21 cellular contexts compared by ENCODE assay signal in genomic region chr5:33690736-33691135, GRCh38.
DNase-seq lines count a peak whose midpoint lies in the region; ATAC-seq and TF ChIP-seq lines count a peak whose summit lies in the region.
"Had no signal": no experiment of that assay in that cellular context is flagged by ENCODE, and none has a peak within 500 bp of the region (broad histone marks: within the 10 kb centered on the region; RNA-seq: fewer than 3 reads in every experiment).

No MANE protein-coding gene starts in this region.

- DNase-seq in AG04450 (ENCODE audit: low read depth, low spot score) (peak; percentile 67), HCEC 1CT (peak; percentile 90), amniotic stem cell (lab: John Stamatoyannopoulos, UW) (peak; percentile 47), caudate nucleus (lab: John Stamatoyannopoulos, UW) (no peak)
- DNase-seq in activated naive CD4-positive, alpha-beta T cell treated with anti-CD3 and anti-CD28 coated beads, Interleukin-2, amount 50 U/mL, for 72 hours (ENCODE audit: low spot score in 2 of 2): no peak
- DNase-seq: activated CD8-positive, alpha-beta T cell treated with anti-CD3 and anti-CD28 coated beads for 36 hours; activated effector memory CD4-positive, alpha-beta T cell treated with anti-CD3 and anti-CD28 coated beads, Interleukin-2, amount 50 U/mL, for 16 hours; DND-41; erythroblast; Kasumi-1; midbrain; NCI-H187; NCI-H526; RPMI8226; T-helper 9 cell had no signal

- no peak for TF ChIP-seq POLR2A in gastroesophageal sphincter (IDR thresholded peaks at IDR 0.05)

- no peak overlapping the region for H3K27ac Mint-ChIP-seq in activated naive CD4-positive, alpha-beta T cell treated with anti-CD3 and anti-CD28 coated beads, Interleukin-2, amount 50 U/mL, for 72 hours
- H3K27ac Mint-ChIP-seq: activated CD8-positive, alpha-beta T cell treated with anti-CD3 and anti-CD28 coated beads for 36 hours; GM23338; type B pancreatic cell had no signal

- H3K4me3 ChIP-seq in AG04450 (ENCODE audit: low read depth, low read length) (no peak overlapping the region), gastroesophageal sphincter (no peak overlapping the region)
- H3K4me3 ChIP-seq: BLaER1 treated with 17β-estradiol and CSF1 and Interleukin-3, amounts not matched to agents 10 nM and 100 nM; GM23338 had no signal

- H3K27ac ChIP-seq in AG04450 (ENCODE audit: low read depth, low read length) (peak overlapping the region; percentile 23), gastroesophageal sphincter (no peak overlapping the region), caudate nucleus (ENCODE audit: low read depth, low read length) (no peak overlapping the region)
- H3K27ac ChIP-seq: BLaER1 treated with 17β-estradiol and CSF1 and Interleukin-3, amounts not matched to agents 10 nM and 100 nM had no signal

- ATAC-seq in gastroesophageal sphincter: peak; percentile 52
- ATAC-seq in activated naive CD4-positive, alpha-beta T cell treated with anti-CD3 and anti-CD28 coated beads, Interleukin-2, amount 50 U/mL, for 72 hours: no peak
- ATAC-seq in GM21576 (IDR thresholded peaks at IDR 0.05; ENCODE audit: unreplicated experiment): no peak
- ATAC-seq in GM21717 (IDR thresholded peaks at IDR 0.05; ENCODE audit: unreplicated experiment): no peak
- ATAC-seq: activated CD8-positive, alpha-beta T cell treated with anti-CD3 and anti-CD28 coated beads for 36 hours; GM23338 had no signal

- H3K36me3 Mint-ChIP-seq in activated naive CD4-positive, alpha-beta T cell treated with anti-CD3 and anti-CD28 coated beads, Interleukin-2, amount 50 U/mL, for 72 hours: peaks cover 0 to 6% of the 10 kb centered on the region in 2 donors

- 76 to 77% methylated on average over 8 of the region's 8 CpGs for WGBS in gastroesophageal sphincter (ENCODE audit: low coverage in 1 of 2), 2 donors

- H3K4me1 ChIP-seq in gastroesophageal sphincter: peaks cover 0 to 17% (median 9%) of the 10 kb centered on the region in 3 donors

- peaks cover 5 to 14% of the 10 kb centered on the region in 2 donors for H3K9me3 Mint-ChIP-seq in activated naive CD4-positive, alpha-beta T cell treated with anti-CD3 and anti-CD28 coated beads, Interleukin-2, amount 50 U/mL, for 72 hours

- H3K27me3 ChIP-seq in AG04450 (ENCODE audit: control insufficient read depth, insufficient read depth, low read length) (no peaks in the 10 kb centered on the region), gastroesophageal sphincter (no peaks in the 10 kb centered on the region)
- H3K27me3 ChIP-seq: BLaER1 treated with 17β-estradiol and CSF1 and Interleukin-3, amounts not matched to agents 10 nM and 100 nM had no signal

- no peak for TF ChIP-seq CTCF in AG04450 (IDR thresholded peaks at IDR 0.05; ENCODE audit: low read depth, low read length)
- no peak for TF ChIP-seq CTCF in gastroesophageal sphincter (IDR thresholded peaks at IDR 0.05)

- H3K36me3 ChIP-seq in gastroesophageal sphincter: no peaks in the 10 kb centered on the region
- H3K36me3 ChIP-seq: BLaER1 treated with 17β-estradiol and CSF1 and Interleukin-3, amounts not matched to agents 10 nM and 100 nM had no signal

- CTCF ChIA-PET in AG04450 (lab: Charles Lee): interaction anchor here (1.0 to 2.0 kb wide), 2 partner anchors 244 to 279 kb away, joined by 3 to 5 read pairs; no protein-coding TSS in a partner anchor

- POLR2A ChIA-PET in AG04450 (lab: Yijun Ruan, JAX): no interaction called here

- no peak for TF ChIP-seq EP300 in gastroesophageal sphincter (IDR thresholded peaks at IDR 0.05)

- H3K9me3 ChIP-seq in AG04450 (ENCODE audit: control insufficient read depth, insufficient read depth, low read length) (no peaks in the 10 kb centered on the region; the same call in 1 of the 2 replicates), gastroesophageal sphincter (peaks cover 0 to 10% (median 0%) of the 10 kb centered on the region in 3 donors)

Comparison
In these comparisons a context has a peak if more than half of its experiments do, and no peak if none do; other contexts are left out.
1. DNase-seq: peak in AG04450 (single experiment), HCEC 1CT (single experiment) and amniotic stem cell (single experiment); none in activated naive CD4-positive, alpha-beta T cell treated with anti-CD3 and anti-CD28 coated beads, Interleukin-2, amount 50 U/mL, for 72 hours (0 of 2) and caudate nucleus (0 of 61).